10 cellular contexts compared by ENCODE assay signal in the genomic region with DNA sequence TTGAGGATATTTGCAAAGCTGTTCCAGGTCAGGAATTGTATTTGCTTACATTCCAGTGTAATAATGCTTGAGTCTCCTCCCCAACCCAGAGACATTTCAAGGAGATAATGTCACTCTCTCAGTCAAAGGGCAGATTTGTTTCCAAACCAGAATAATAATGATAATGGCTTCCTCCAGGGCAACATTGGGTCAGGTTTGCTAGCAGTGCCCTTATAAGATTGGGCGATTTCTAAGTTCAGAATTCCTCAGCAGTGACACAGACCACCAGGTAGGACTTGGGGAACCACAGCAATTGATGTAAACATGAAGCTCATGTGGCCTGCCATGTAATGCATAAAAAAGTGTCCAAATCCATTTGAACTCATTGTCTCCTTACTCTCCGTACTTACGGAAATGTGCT.
"Had no signal": no experiment of that assay in that cellular context is flagged by ENCODE, and none has a peak within 500 bp of the region (broad histone marks: within the 10 kb centered on the region; RNA-seq: fewer than 3 reads in every experiment).

No MANE protein-coding gene starts in this region.

- H3K4me2 ChIP-seq: KMS-11 had no signal

- FAIRE-seq: H54, HepG2 had no signal

- H3K4me1 Mint-ChIP-seq: H9, IgD-negative memory B cell had no signal

- H3K4me3 Mint-ChIP-seq: H9, IgD-negative memory B cell had no signal

- H3K27ac Mint-ChIP-seq: H9, IgD-negative memory B cell had no signal

- H3K9me3 Mint-ChIP-seq: IgD-negative memory B cell had no signal

- DNase-seq: GM23248, GOT3, H9, HCEC 1CT, KBM-7 had no signal

- H3K4me3 ChIP-seq: GM23248 had no signal

- ATAC-seq: HepG2 had no signal

- H3K27ac ChIP-seq: GM23248, HL-60, KMS-11 had no signal

- H2AFZ ChIP-seq: GM23248 had no signal

- H3K9ac ChIP-seq: GM23248, KMS-11 had no signal
